ENCODE assay signal across 8 cellular contexts in genomic region chr13:28754698-28755545, GRCh38. TPM values are rescaled to one million over a fixed set of nuclear protein-coding genes. Genes with fewer than 3 reads are reported as not detected.
A peak's percentile ranks its signal among the peaks of the same experiment; 100 is the strongest.
DNase-seq lines count a peak whose midpoint lies in the region; TF ChIP-seq lines count a peak whose summit lies in the region.

No MANE protein-coding gene starts in this region.

- H3K36me3 ChIP-seq in trophoblast cell (ENCODE audit: control insufficient read depth in 1 of 2, insufficient read depth in 2 of 2, low read length in 2 of 2) = no peaks in the 10 kb centered on the region

- peaks cover 24% of the 10 kb centered on the region for H3K4me1 Mint-ChIP-seq in T-helper 1 cell treated with Interleukin-12 subunit alpha and Interleukin-12 subunit beta and Interleukin-4 antibody, amounts not matched to agents 30 μg/mL and 1 μg/mL, for 36 hours (ENCODE audit: low read depth)

- peaks cover 2% of the 10 kb centered on the region for H3K9me3 ChIP-seq in trophoblast cell (ENCODE audit: insufficient read depth, low read depth, low read length)

- H3K79me1 ChIP-seq in trophoblast cell (ENCODE audit: low read length) = peaks cover 29% of the 10 kb centered on the region

- H4K91ac ChIP-seq in trophoblast cell (ENCODE audit: low read depth, low read length) = peak overlapping the region; percentile 95

- peak overlapping the region; percentile 91 for H3K18ac ChIP-seq in trophoblast cell (ENCODE audit: low read length)

- H2BK12ac ChIP-seq in trophoblast cell (ENCODE audit: low read length) = peak overlapping the region; percentile 96

- peak overlapping the region; percentile 92 for H3K14ac ChIP-seq in trophoblast cell (ENCODE audit: low read length)

- H3K23ac ChIP-seq in trophoblast cell (ENCODE audit: low read length) = no peak overlapping the region

- peak overlapping the region; percentile 22 for H4K12ac ChIP-seq in trophoblast cell (ENCODE audit: low read depth, low read length)

- peak overlapping the region; percentile 94 for H2BK120ac ChIP-seq in trophoblast cell (ENCODE audit: insufficient read depth, low read length, poor library complexity)

- H3K27me3 ChIP-seq in trophoblast cell (ENCODE audit: insufficient read depth, low read length) = no peaks in the 10 kb centered on the region

- H2BK5ac ChIP-seq in trophoblast cell (ENCODE audit: low read depth, low read length, poor library complexity) = peak overlapping the region; percentile 96

- H3K9me3 Mint-ChIP-seq in T-helper 1 cell treated with Interleukin-12 subunit alpha and Interleukin-12 subunit beta and Interleukin-4 antibody, amounts not matched to agents 30 μg/mL and 1 μg/mL, for 36 hours = peaks cover 29% of the 10 kb centered on the region

- no peak overlapping the region for H3K9ac ChIP-seq in trophoblast cell (ENCODE audit: low read length)

- peak overlapping the region; percentile 28 for H3K4me3 ChIP-seq in fibroblast of villous mesenchyme (ENCODE audit: low read depth, low read length)
- no peak overlapping the region for H3K4me3 ChIP-seq in trophoblast cell (ENCODE audit: low read depth, low read length)

- peak overlapping the region; percentile 88 for H3K27ac Mint-ChIP-seq in T-helper 1 cell treated with Interleukin-12 subunit alpha and Interleukin-12 subunit beta and Interleukin-4 antibody, amounts not matched to agents 30 μg/mL and 1 μg/mL, for 36 hours

- H3K4ac ChIP-seq in trophoblast cell (ENCODE audit: low read depth, low read length) = peak overlapping the region; percentile 87

- peak; percentile 13 for DNase-seq in activated CD4-positive, alpha-beta T cell treated with anti-CD3 and anti-CD28 coated beads for 48 hours
- no peak for DNase-seq in activated CD4-positive, alpha-beta T cell treated with anti-CD3 and anti-CD28 coated beads, Interleukin-2, amount 50 U/mL, for 1 hour
- DNase-seq in fibroblast of villous mesenchyme (ENCODE audit: low read depth) (peak; percentile 40), trophoblast cell (peak in 1 of 2 donors; percentile 23), T1000 (lab: John Stamatoyannopoulos, UW) (no peak)
- DNase-seq in effector CD4-positive, alpha-beta T cell = no peak
- no peak for DNase-seq in activated CD4-positive, CD25-positive, alpha-beta regulatory T cell treated with anti-CD3 and anti-CD28 coated beads, Interleukin-2, amount 50 U/mL, for 72 hours

- H2AK5ac ChIP-seq in trophoblast cell (ENCODE audit: low read length) = peak overlapping the region; percentile 99

- peaks cover 2% of the 10 kb centered on the region for H3K36me3 Mint-ChIP-seq in T-helper 1 cell treated with Interleukin-12 subunit alpha and Interleukin-12 subunit beta and Interleukin-4 antibody, amounts not matched to agents 30 μg/mL and 1 μg/mL, for 36 hours (ENCODE audit: low read depth)

- WGBS in trophoblast cell (ENCODE audit: extremely low coverage, insufficient coverage, insufficient read length) = no CpG with 5 or more reads among the region's 32 CpGs

- peak; percentile 39 for TF ChIP-seq CTCF in fibroblast of villous mesenchyme (IDR thresholded peaks at IDR 0.05; ENCODE audit: insufficient read depth, low read depth, low read length)

- peak overlapping the region; percentile 92 for H3K27ac ChIP-seq in trophoblast cell (ENCODE audit: low read depth, low read length)

- peak overlapping the region; percentile 71 for H2AFZ ChIP-seq in trophoblast cell (ENCODE audit: insufficient read depth, low read length, poor library complexity)

- H3K27me3 Mint-ChIP-seq in T-helper 1 cell treated with Interleukin-12 subunit alpha and Interleukin-12 subunit beta and Interleukin-4 antibody, amounts not matched to agents 30 μg/mL and 1 μg/mL, for 36 hours (ENCODE audit: low read depth) = peaks cover 4% of the 10 kb centered on the region

- peak overlapping the region; percentile 84 for H4K8ac ChIP-seq in trophoblast cell (ENCODE audit: low read depth, low read length)

- peaks cover 17 to 29% of the 10 kb centered on the region in 2 experiments for H3K4me1 ChIP-seq in trophoblast cell (ENCODE audit: control insufficient read depth in 1 of 2, insufficient read depth in 2 of 2, low read length in 2 of 2)

- H3K4me3 Mint-ChIP-seq in T-helper 1 cell treated with Interleukin-12 subunit alpha and Interleukin-12 subunit beta and Interleukin-4 antibody, amounts not matched to agents 30 μg/mL and 1 μg/mL, for 36 hours = peak overlapping the region; percentile 66

- no peak overlapping the region for H3K4me2 ChIP-seq in trophoblast cell (ENCODE audit: low read length)

- H3K79me2 ChIP-seq in trophoblast cell (ENCODE audit: control insufficient read depth, insufficient read depth, low read length, poor library complexity) = peaks cover 8% of the 10 kb centered on the region

RNA-seq across cellular contexts. Expression of gene SLC46A3, which starts 36.2 kb away (rescaled TPM):
- 2.9 and 4.7 TPM in 2 replicates for total RNA-seq in fibroblast of villous mesenchyme
- 1.4 and 1.5 TPM in 2 replicates for polyA plus RNA-seq in trophoblast cell (2013)

Comparison
In these comparisons a context has a peak if more than half of its experiments do, and no peak if none do; other contexts are left out.
1. DNase-seq: peak in activated CD4-positive, alpha-beta T cell treated with anti-CD3 and anti-CD28 coated beads for 48 hours (single experiment) and fibroblast of villous mesenchyme (single experiment); none in activated CD4-positive, alpha-beta T cell treated with anti-CD3 and anti-CD28 coated beads, Interleukin-2, amount 50 U/mL, for 1 hour (single experiment), effector CD4-positive, alpha-beta T cell (single experiment), T1000 (single experiment) and activated CD4-positive, CD25-positive, alpha-beta regulatory T cell treated with anti-CD3 and anti-CD28 coated beads, Interleukin-2, amount 50 U/mL, for 72 hours (single experiment).